In genomic region chr12:49092086-49092815, GRCh38 we compare ENCODE assay signal across 1 cellular context.
TF ChIP-seq lines count a peak whose summit lies in the region.

No MANE protein-coding gene starts in this region.

TF ChIP-seq in HepG2, 621 proteins besides CTCF, POLR2A, EP300 and RAD21 (continues in another document):
- TF ChIP-seq ERF (CRISPR knock-in tag; IDR thresholded peaks at IDR 0.05) (no peak), GLMP (CRISPR knock-in tag; IDR thresholded peaks at IDR 0.05; ENCODE audit: borderline replicate concordance) (no peak), SAP130 (CRISPR knock-in tag; IDR thresholded peaks at IDR 0.05; ENCODE audit: low read depth) (peak; percentile 25), PAX8 (CRISPR knock-in tag; IDR thresholded peaks at IDR 0.05; ENCODE audit: borderline replicate concordance) (no peak), KLF6 (CRISPR knock-in tag; IDR thresholded peaks at IDR 0.05) (no peak), ETV5 (CRISPR knock-in tag; IDR thresholded peaks at IDR 0.05; ENCODE audit: borderline replicate concordance) (0 out of 2 replicates have a peak, but pooled peaks have one; percentile 8), ZBTB25 (CRISPR knock-in tag; IDR thresholded peaks at IDR 0.05) (no peak), HDAC1 (CRISPR knock-in tag; IDR thresholded peaks at IDR 0.05) (no peak), ZFP36L2 (CRISPR knock-in tag; IDR thresholded peaks at IDR 0.05) (no peak), RARA (CRISPR knock-in tag; IDR thresholded peaks at IDR 0.05) (no peak), NFIC (IDR thresholded peaks at IDR 0.05; ENCODE audit: low read length) (no peak), ZSCAN31 (CRISPR knock-in tag; IDR thresholded peaks at IDR 0.05; ENCODE audit: low read depth) (no peak), SMAD9 (CRISPR knock-in tag; IDR thresholded peaks at IDR 0.05) (no peak), NR0B2 (CRISPR knock-in tag; IDR thresholded peaks at IDR 0.05) (no peak), NFRKB (IDR thresholded peaks at IDR 0.05) (no peak), ZNF441 (CRISPR knock-in tag; IDR thresholded peaks at IDR 0.05; ENCODE audit: borderline replicate concordance) (no peak), PHF20 (CRISPR knock-in tag; IDR thresholded peaks at IDR 0.05) (no peak), ZNF501 (CRISPR knock-in tag; IDR thresholded peaks at IDR 0.05) (no peak), FOXP1 (IDR thresholded peaks at IDR 0.05) (no peak), FOXP1 (CRISPR knock-in tag; IDR thresholded peaks at IDR 0.05) (no peak), HIVEP1 (CRISPR knock-in tag; IDR thresholded peaks at IDR 0.05) (no peak; the same call in 1 of the 2 replicates), ZNF205 (CRISPR knock-in tag; IDR thresholded peaks at IDR 0.05) (no peak), SKI (IDR thresholded peaks at IDR 0.05; ENCODE audit: partially characterized antibody) (no peak), DPF2 (CRISPR knock-in tag; IDR thresholded peaks at IDR 0.05; ENCODE audit: borderline replicate concordance, low read depth) (no peak), MEIS2 (CRISPR knock-in tag; IDR thresholded peaks at IDR 0.05) (0 out of 2 replicates have a peak, but pooled peaks have one; percentile 12), ZNF281 (CRISPR knock-in tag; IDR thresholded peaks at IDR 0.05; ENCODE audit: borderline replicate concordance) (peak; percentile 50; the same call in 1 of the 2 replicates), ZNF562 (CRISPR knock-in tag; IDR thresholded peaks at IDR 0.05; ENCODE audit: borderline replicate concordance) (no peak), SOX5 (CRISPR knock-in tag; IDR thresholded peaks at IDR 0.05; ENCODE audit: borderline replicate concordance) (no peak), ZNF337 (CRISPR knock-in tag; IDR thresholded peaks at IDR 0.05; ENCODE audit: borderline replicate concordance, low read depth) (no peak), THAP11 (CRISPR knock-in tag; IDR thresholded peaks at IDR 0.05) (no peak), SOX13 (IDR thresholded peaks at IDR 0.05) (no peak), SOX13 (CRISPR knock-in tag; conservative IDR thresholded peaks at IDR 0.05 in 1 of 2, IDR thresholded peaks at IDR 0.05 in 1 of 2) (0 out of 4 replicates have a peak, but pooled peaks of 1 of the 2 experiments have one; percentile 1), AKNA (CRISPR knock-in tag; IDR thresholded peaks at IDR 0.05; ENCODE audit: borderline replicate concordance) (no peak), GTF2F1 (IDR thresholded peaks at IDR 0.05; ENCODE audit: low read length) (no peak), HES4 (CRISPR knock-in tag; IDR thresholded peaks at IDR 0.05; ENCODE audit: borderline replicate concordance) (no peak), ZNF350 (CRISPR knock-in tag; IDR thresholded peaks at IDR 0.05; ENCODE audit: borderline replicate concordance, low read depth) (peak; percentile 27; the same call in 1 of the 2 replicates), KDM5B (CRISPR knock-in tag; IDR thresholded peaks at IDR 0.05; ENCODE audit: borderline replicate concordance) (no peak; the same call in 1 of the 2 replicates), PRDM10 (CRISPR knock-in tag; IDR thresholded peaks at IDR 0.05; ENCODE audit: low read depth) (peak; percentile 88), HDAC2 (CRISPR knock-in tag; IDR thresholded peaks at IDR 0.05) (0 out of 2 replicates have a peak, but pooled peaks have one; percentile 22)
- TF ChIP-seq, protein P1, sequence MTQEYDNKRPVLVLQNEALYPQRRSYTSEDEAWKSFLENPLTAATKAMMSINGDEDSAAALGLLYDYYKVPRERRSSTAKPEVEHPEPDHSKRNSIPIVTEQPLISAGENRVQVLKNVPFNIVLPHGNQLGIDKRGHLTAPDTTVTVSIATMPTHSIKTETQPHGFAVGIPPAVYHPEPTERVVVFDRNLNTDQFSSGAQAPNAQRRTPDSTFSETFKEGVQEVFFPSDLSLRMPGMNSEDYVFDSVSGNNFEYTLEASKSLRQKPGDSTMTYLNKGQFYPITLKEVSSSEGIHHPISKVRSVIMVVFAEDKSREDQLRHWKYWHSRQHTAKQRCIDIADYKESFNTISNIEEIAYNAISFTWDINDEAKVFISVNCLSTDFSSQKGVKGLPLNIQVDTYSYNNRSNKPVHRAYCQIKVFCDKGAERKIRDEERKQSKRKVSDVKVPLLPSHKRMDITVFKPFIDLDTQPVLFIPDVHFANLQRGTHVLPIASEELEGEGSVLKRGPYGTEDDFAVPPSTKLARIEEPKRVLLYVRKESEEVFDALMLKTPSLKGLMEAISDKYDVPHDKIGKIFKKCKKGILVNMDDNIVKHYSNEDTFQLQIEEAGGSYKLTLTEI (CRISPR knock-in tag; conservative IDR thresholded peaks at IDR 0.05), result no peak
- TF ChIP-seq, protein P2, sequence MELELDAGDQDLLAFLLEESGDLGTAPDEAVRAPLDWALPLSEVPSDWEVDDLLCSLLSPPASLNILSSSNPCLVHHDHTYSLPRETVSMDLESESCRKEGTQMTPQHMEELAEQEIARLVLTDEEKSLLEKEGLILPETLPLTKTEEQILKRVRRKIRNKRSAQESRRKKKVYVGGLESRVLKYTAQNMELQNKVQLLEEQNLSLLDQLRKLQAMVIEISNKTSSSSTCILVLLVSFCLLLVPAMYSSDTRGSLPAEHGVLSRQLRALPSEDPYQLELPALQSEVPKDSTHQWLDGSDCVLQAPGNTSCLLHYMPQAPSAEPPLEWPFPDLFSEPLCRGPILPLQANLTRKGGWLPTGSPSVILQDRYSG (CRISPR knock-in tag; IDR thresholded peaks at IDR 0.05), result no peak
- TF ChIP-seq, protein P3, sequence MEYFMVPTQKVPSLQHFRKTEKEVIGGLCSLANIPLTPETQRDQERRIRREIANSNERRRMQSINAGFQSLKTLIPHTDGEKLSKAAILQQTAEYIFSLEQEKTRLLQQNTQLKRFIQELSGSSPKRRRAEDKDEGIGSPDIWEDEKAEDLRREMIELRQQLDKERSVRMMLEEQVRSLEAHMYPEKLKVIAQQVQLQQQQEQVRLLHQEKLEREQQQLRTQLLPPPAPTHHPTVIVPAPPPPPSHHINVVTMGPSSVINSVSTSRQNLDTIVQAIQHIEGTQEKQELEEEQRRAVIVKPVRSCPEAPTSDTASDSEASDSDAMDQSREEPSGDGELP (IDR thresholded peaks at IDR 0.05; ENCODE audit: borderline replicate concordance, low read depth), result no peak
- TF ChIP-seq, protein P4, sequence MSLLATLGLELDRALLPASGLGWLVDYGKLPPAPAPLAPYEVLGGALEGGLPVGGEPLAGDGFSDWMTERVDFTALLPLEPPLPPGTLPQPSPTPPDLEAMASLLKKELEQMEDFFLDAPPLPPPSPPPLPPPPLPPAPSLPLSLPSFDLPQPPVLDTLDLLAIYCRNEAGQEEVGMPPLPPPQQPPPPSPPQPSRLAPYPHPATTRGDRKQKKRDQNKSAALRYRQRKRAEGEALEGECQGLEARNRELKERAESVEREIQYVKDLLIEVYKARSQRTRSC (CRISPR knock-in tag; IDR thresholded peaks at IDR 0.05; ENCODE audit: low read depth), result no peak
- TF ChIP-seq, protein P5, sequence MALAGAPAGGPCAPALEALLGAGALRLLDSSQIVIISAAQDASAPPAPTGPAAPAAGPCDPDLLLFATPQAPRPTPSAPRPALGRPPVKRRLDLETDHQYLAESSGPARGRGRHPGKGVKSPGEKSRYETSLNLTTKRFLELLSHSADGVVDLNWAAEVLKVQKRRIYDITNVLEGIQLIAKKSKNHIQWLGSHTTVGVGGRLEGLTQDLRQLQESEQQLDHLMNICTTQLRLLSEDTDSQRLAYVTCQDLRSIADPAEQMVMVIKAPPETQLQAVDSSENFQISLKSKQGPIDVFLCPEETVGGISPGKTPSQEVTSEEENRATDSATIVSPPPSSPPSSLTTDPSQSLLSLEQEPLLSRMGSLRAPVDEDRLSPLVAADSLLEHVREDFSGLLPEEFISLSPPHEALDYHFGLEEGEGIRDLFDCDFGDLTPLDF (CRISPR knock-in tag; IDR thresholded peaks at IDR 0.05), result no peak
